ENCODE assay signal across 24 cellular contexts in the genomic region with DNA sequence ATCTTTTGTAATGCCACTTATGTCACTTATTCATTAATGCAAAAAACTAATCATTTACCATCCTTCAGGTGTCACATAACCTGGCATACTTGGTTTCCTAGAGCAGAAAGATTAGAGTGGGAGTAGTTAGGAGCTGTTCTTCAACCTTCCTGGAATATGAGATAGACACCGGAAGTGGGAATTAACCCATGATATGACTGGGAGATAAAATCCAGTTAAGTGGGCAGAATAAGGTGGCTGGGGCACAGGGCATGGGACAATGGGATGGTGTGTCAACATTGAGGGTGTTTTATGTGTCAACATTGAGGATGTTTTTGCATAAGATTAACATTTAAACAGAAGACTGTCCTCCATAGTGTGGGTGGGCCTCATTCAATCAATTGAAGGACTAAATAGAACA.
DNase-seq lines count a peak whose midpoint lies in the region; ATAC-seq, FAIRE-seq and TF ChIP-seq lines count a peak whose summit lies in the region.
"Had no signal": no experiment of that assay in that cellular context is flagged by ENCODE, and none has a peak within 500 bp of the region (broad histone marks: within the 10 kb centered on the region; RNA-seq: fewer than 3 reads in every experiment).

No MANE protein-coding gene starts in this region.

- no peak overlapping the region for H3K4me3 ChIP-seq in PC-3 (ENCODE audit: low read length)
- no peak overlapping the region for H3K4me3 ChIP-seq in HepG2 (replicated peaks in 1 of 3; ENCODE audit: insufficient read depth in 1 of 3, low read depth in 2 of 3, low read length in 3 of 3)
- H3K4me3 ChIP-seq in OCI-LY7 (ENCODE audit: low read depth, low read length, poor library complexity, severe bottlenecking): no peak overlapping the region
- H3K4me3 ChIP-seq: A549; BLaER1 treated with 17β-estradiol and CSF1 and Interleukin-3, amounts not matched to agents 10 nM and 100 nM; HAP-1 had no signal

- H2AFZ ChIP-seq in PC-3 (ENCODE audit: low read length) (no peak overlapping the region), HepG2 (ENCODE audit: low read length) (no peak overlapping the region), OCI-LY7 (ENCODE audit: low read length) (no peak overlapping the region)

- H3K9me3 ChIP-seq in PC-3 (ENCODE audit: low read length) (no peaks in the 10 kb centered on the region), HepG2 (ENCODE audit: low read length) (no peaks in the 10 kb centered on the region), OCI-LY7 (ENCODE audit: low read length) (0 out of 2 replicates have a peak, but pooled peaks cover 3% of the 10 kb centered on the region)
- H3K9me3 ChIP-seq: A549; BE2C; BLaER1 treated with 17β-estradiol and CSF1 and Interleukin-3, amounts not matched to agents 10 nM and 100 nM; HAP-1 had no signal

- no peaks in the 10 kb centered on the region for H3F3A ChIP-seq in PC-3 (ENCODE audit: low read length, unreplicated experiment)

- 3% methylated on average over 1 of the region's 1 CpG for WGBS in HepG2 (ENCODE audit: low lambda C conversion rate)

- H3K4me1 ChIP-seq in PC-3 (ENCODE audit: insufficient read depth, low read length): peaks cover 42% of the 10 kb centered on the region
- H3K4me1 ChIP-seq in HepG2 (ENCODE audit: insufficient read depth, low read length): peaks cover 19% of the 10 kb centered on the region
- H3K4me1 ChIP-seq in OCI-LY7 (ENCODE audit: insufficient read depth, low read length, poor library complexity, severe bottlenecking): no peaks in the 10 kb centered on the region
- H3K4me1 ChIP-seq: BE2C had no signal

- CTCF ChIA-PET in PC-3 (lab: Charles Lee): no interaction called here
- CTCF ChIA-PET in HepG2 (lab: Yijun Ruan, JAX; ENCODE audit: low intra/inter-chr PET ratio, low total read pairs): no interaction called here
- CTCF ChIA-PET in OCI-LY7 (lab: Charles Lee; ENCODE audit: unreplicated experiment): no interaction called here

- in situ Hi-C loops in HepG2 (cut with HindIII; ENCODE audit: extremely low pct_ligation_motif_present, low pct_unique_long_range_greater_than_20kb): no loop called here

- H3K79me2 ChIP-seq in PC-3 (ENCODE audit: low read length): no peaks in the 10 kb centered on the region
- no peaks in the 10 kb centered on the region for H3K79me2 ChIP-seq in HepG2 (ENCODE audit: insufficient read depth, low read length)
- H3K79me2 ChIP-seq in OCI-LY7 (ENCODE audit: insufficient read depth, low read depth, low read length): no peaks in the 10 kb centered on the region

- no peak overlapping the region for H3K4me2 ChIP-seq in PC-3 (ENCODE audit: low read length)
- H3K4me2 ChIP-seq in HepG2 (ENCODE audit: low read depth, low read length): peak overlapping the region; percentile 40; the same call in 1 of the 2 replicates
- H3K4me2 ChIP-seq in OCI-LY7 (ENCODE audit: low read length): no peak overlapping the region
- H3K4me2 ChIP-seq: BLaER1 treated with 17β-estradiol and CSF1 and Interleukin-3, amounts not matched to agents 10 nM and 100 nM had no signal

- POLR2A ChIA-PET in PC-3 (lab: Charles Lee; ENCODE audit: unreplicated experiment) (no interaction called here), HepG2 (lab: Yijun Ruan, JAX) (interaction anchor here (1.3 kb wide), 1 partner anchor 95 kb away, joined by 12 read pairs; the partner anchor contains the start of gene CBLB), OCI-LY7 (lab: Charles Lee) (interaction anchor here (1.5 kb wide), 1 partner anchor 12 kb away, joined by 5 read pairs; no protein-coding TSS in a partner anchor)

- TF ChIP-seq CTCF in 22Rv1 (IDR thresholded peaks at IDR 0.05) (no peak), PC-3 (conservative IDR thresholded peaks at IDR 0.05; ENCODE audit: low read depth, low read length) (no peak), HepG2 (CRISPR knock-in tag; IDR thresholded peaks at IDR 0.05) (no peak), OCI-LY7 (conservative IDR thresholded peaks at IDR 0.05; ENCODE audit: low read length) (no peak)

- peak; percentile 6 for DNase-seq in DMS53 treated with DMSO at 0.1 percent for 48 hours (lab: John Stamatoyannopoulos, UW; ENCODE audit: unreplicated experiment)
- no peak for DNase-seq in PC-3
- peak; percentile 4 for DNase-seq in HepG2 (ENCODE audit: low spot score)
- DNase-seq in NCI-H1417 (lab: John Stamatoyannopoulos, UW): no peak
- no peak for DNase-seq in NCI-H226
- DNase-seq in OCI-LY7 (ENCODE audit: low spot score): no peak
- DNase-seq: 8988T; ACHN; AML-193; BE2C; CD4-positive, alpha-beta T cell; CD8-positive, alpha-beta memory T cell; DMS79; EL; GF-D8; GOT3; HFFc6 had no signal

- H3K9me2 ChIP-seq in PC-3 (replicated peaks; ENCODE audit: low read length) (no peaks in the 10 kb centered on the region), OCI-LY7 (ENCODE audit: insufficient read depth, low read length) (no peaks in the 10 kb centered on the region)

- H3K36me3 ChIP-seq in PC-3 (ENCODE audit: low read depth, low read length) (no peaks in the 10 kb centered on the region), HepG2 (replicated peaks in 1 of 2; ENCODE audit: control insufficient read depth in 1 of 2, insufficient read depth in 2 of 2, low read length in 2 of 2) (no peaks in the 10 kb centered on the region), OCI-LY7 (ENCODE audit: insufficient read depth, low read length) (no peaks in the 10 kb centered on the region)
- H3K36me3 ChIP-seq: BE2C; BLaER1 treated with 17β-estradiol and CSF1 and Interleukin-3, amounts not matched to agents 10 nM and 100 nM; HAP-1 had no signal

- ATAC-seq in PC-3: no peak
- peak; percentile 18; the same call in 2 of the 3 replicates for ATAC-seq in HepG2
- ATAC-seq: A549 had no signal

- H3K9ac ChIP-seq in PC-3 (ENCODE audit: low read length) (no peak overlapping the region), HepG2 (ENCODE audit: insufficient read depth, low read depth, low read length) (no peak overlapping the region)
- H3K9ac ChIP-seq: BLaER1 treated with 17β-estradiol and CSF1 and Interleukin-3, amounts not matched to agents 10 nM and 100 nM had no signal

- BruUV-seq in PC-3 (replicated peaks; lab: Mats Ljungman, UMichigan) (no TSS peak), HepG2 (replicated peaks; lab: Mats Ljungman, UMichigan) (no TSS peak), OCI-LY7 (replicated peaks; lab: Mats Ljungman, UMichigan) (no TSS peak)

- no peak for TF ChIP-seq POLR2A in HepG2 (IDR thresholded peaks at IDR 0.05; ENCODE audit: insufficient read depth in 1 of 2, low read depth in 2 of 2, low read length in 2 of 2)

- TF ChIP-seq EP300 in HepG2 (IDR thresholded peaks at IDR 0.05; ENCODE audit: low read depth in 2 of 2, low read length in 2 of 2): no peak
- TF ChIP-seq EP300 in HepG2 (CRISPR knock-in tag; IDR thresholded peaks at IDR 0.05; ENCODE audit: borderline replicate concordance): no peak

- no peaks in the 10 kb centered on the region for H4K20me1 ChIP-seq in PC-3 (ENCODE audit: low read length)
- H4K20me1 ChIP-seq in HepG2 (ENCODE audit: insufficient read depth, low read length): no peaks in the 10 kb centered on the region
- H4K20me1 ChIP-seq in OCI-LY7 (ENCODE audit: insufficient read depth, low read length): no peaks in the 10 kb centered on the region
- H4K20me1 ChIP-seq: BLaER1 treated with 17β-estradiol and CSF1 and Interleukin-3, amounts not matched to agents 10 nM and 100 nM had no signal

- H3K27ac ChIP-seq in 22Rv1 (peak overlapping the region; percentile 68), PC-3 (ENCODE audit: low read length) (peak overlapping the region; percentile 46), HepG2 (ENCODE audit: extremely low read length, insufficient read depth, low read length) (peak overlapping the region; percentile 58), OCI-LY7 (ENCODE audit: low read depth, low read length, poor library complexity, severe bottlenecking) (no peak overlapping the region)
- H3K27ac ChIP-seq: A549; BLaER1 treated with 17β-estradiol and CSF1 and Interleukin-3, amounts not matched to agents 10 nM and 100 nM had no signal

- FAIRE-seq in HepG2 (lab: Jason Lieb, UNC): no peak
- FAIRE-seq: A549, GM12891, GM18507, H54 had no signal

- no peak for TF ChIP-seq RAD21 in HepG2 (CRISPR knock-in tag; IDR thresholded peaks at IDR 0.05)

- intact Hi-C loops in PC-3 (cut with micrococcal nuclease) (loop anchor here (10.0 kb wide), 1 partner anchor 278 kb away; no protein-coding TSS in a partner anchor), HepG2 (cut with micrococcal nuclease; ENCODE audit: unreplicated experiment) (loop anchor here (2.0 kb wide), 1 partner anchor 94 kb away; the partner anchor contains the start of gene CBLB), OCI-LY7 (cut with micrococcal nuclease; ENCODE audit: unreplicated experiment) (no loop called here)

- no peaks in the 10 kb centered on the region for H3K27me3 ChIP-seq in PC-3 (ENCODE audit: low read length)
- H3K27me3 ChIP-seq in HepG2 (ENCODE audit: control insufficient read depth in 1 of 2, insufficient read depth in 2 of 2, low read length in 2 of 2): 0 out of 5 replicates have a peak, but pooled peaks cover 0 to 4% of the 10 kb centered on the region in 2 experiments
- H3K27me3 ChIP-seq: BE2C; BLaER1 treated with 17β-estradiol and CSF1 and Interleukin-3, amounts not matched to agents 10 nM and 100 nM had no signal

TF ChIP-seq in HepG2, 621 proteins besides CTCF, POLR2A, EP300 and RAD21 (continues in another document):
- TF ChIP-seq TOPORS (CRISPR knock-in tag; IDR thresholded peaks at IDR 0.05) (no peak), NRL (CRISPR knock-in tag; IDR thresholded peaks at IDR 0.05; ENCODE audit: borderline replicate concordance) (no peak), FOXA3 (CRISPR knock-in tag; IDR thresholded peaks at IDR 0.05) (0 out of 2 replicates have a peak, but pooled peaks have one; percentile 8), ZMYM4 (CRISPR knock-in tag; IDR thresholded peaks at IDR 0.05) (no peak), SIX4 (CRISPR knock-in tag; IDR thresholded peaks at IDR 0.05) (no peak), RARA (CRISPR knock-in tag; IDR thresholded peaks at IDR 0.05) (peak; percentile 27; the same call in 1 of the 2 replicates), ZNF737 (CRISPR knock-in tag; IDR thresholded peaks at IDR 0.05; ENCODE audit: borderline replicate concordance) (no peak)

Comparison
In these comparisons a context has a peak if more than half of its experiments do, and no peak if none do; other contexts are left out.
1. DNase-seq: peak in DMS53 treated with DMSO at 0.1 percent for 48 hours (single experiment) and HepG2 (single experiment); none in PC-3 (single experiment), NCI-H1417 (0 of 3), NCI-H226 (single experiment) and OCI-LY7 (single experiment).